ENCODE assay signal across 8 cellular contexts in the genomic region with DNA sequence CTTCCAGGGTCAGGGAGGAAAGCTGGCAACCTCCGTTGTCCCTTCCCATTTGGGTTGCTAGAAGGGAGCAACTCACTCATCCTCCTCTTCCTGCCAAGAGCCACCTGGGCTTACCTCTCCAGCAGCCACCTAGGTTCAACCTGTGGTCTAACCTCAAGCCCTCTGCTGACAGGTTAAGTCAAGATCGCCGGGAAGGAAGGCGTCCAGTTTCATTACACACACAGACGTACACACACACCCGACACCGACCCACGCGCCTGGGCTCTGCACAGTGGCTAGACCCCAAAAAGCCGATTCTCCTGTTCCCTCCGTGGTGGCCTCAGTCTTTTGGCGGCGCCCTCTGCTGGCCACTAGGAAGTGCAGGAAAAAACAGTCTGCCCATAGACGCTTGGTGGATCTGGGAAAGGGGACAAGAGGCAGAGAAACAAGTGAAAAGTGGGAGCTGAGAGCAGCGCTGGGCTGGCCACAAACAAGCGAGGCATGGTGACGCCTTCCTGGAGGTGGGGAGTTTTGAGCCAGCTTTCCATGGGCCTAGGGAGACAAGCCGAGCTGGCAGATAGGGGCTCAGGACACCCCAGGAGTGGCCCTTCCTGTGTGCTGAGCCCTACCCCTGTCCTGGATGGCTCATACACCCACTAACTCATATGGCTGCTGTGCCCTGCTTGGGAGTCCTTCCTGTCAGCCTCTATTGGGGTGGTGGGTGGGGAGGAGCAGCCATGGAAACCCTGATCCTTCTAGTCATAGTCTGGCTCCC. TPM values are rescaled to one million over a fixed set of nuclear protein-coding genes. Genes with fewer than 3 reads are reported as not detected.
DNase-seq lines count a peak whose midpoint lies in the region; ATAC-seq and TF ChIP-seq lines count a peak whose summit lies in the region.

No MANE protein-coding gene starts in this region.

- POLR2A ChIA-PET in WTC11 (lab: Charles Lee): interaction anchor here (1.1 to 1.5 kb wide), 6 partner anchors 12 to 445 kb away, joined by 3 to 5 read pairs (median 3); partner anchors contain the start of gene GTPBP2

- peak overlapping the region; percentile 77 for H3K4me3 Mint-ChIP-seq in WTC11

- peaks cover 45% of the 10 kb centered on the region for H3K4me1 Mint-ChIP-seq in WTC11

- peak overlapping the region; percentile 31; the same call in 1 of the 2 replicates for H3K27ac Mint-ChIP-seq in WTC11

- TF ChIP-seq CTCF in GM06990 (IDR thresholded peaks at IDR 0.05; ENCODE audit: insufficient read depth, low read length, poor library complexity, severe bottlenecking) (peak; percentile 91), WTC11 (IDR thresholded peaks at IDR 0.05) (peak; percentile 85; the same call in 1 of the 2 replicates), choroid plexus epithelial cell (conservative IDR thresholded peaks at IDR 0.05; ENCODE audit: low read depth, low read length) (peak; percentile 93)

- CTCF ChIA-PET in WTC11 (lab: Charles Lee): interaction anchor here (0.5 to 6.6 kb wide), 54 partner anchors 8 to 466 kb away, joined by 3 to 96 read pairs (median 4); partner anchors contain the start of genes GTPBP2 and VEGFA

- DNase-seq in GM06990 (ENCODE audit: extremely low read depth, insufficient read length): peak; percentile 78
- DNase-seq in WTC11 (ENCODE audit: low spot score): peak; percentile 64
- DNase-seq in choroid plexus epithelial cell (ENCODE audit: low read depth): peak; percentile 81
- peak; percentile 78 for DNase-seq in lung microvascular endothelial cell (ENCODE audit: low read depth in 2 of 2)
- peak; percentile 34 to 44 for DNase-seq in stimulated activated CD8-positive, alpha-beta memory T cell treated with anti-CD3 and anti-CD28 coated beads, Interleukin-2, amount 100 ng/mL, for 1 hour (ENCODE audit: low read depth in 2 of 2)
- no peak for DNase-seq in NCI-H1694 treated with DMSO at 0.1 percent for 48 hours (lab: John Stamatoyannopoulos, UW)
- no peak for DNase-seq in cerebellar nuclear complex (lab: John Stamatoyannopoulos, UW)

- no peaks in the 10 kb centered on the region for H3K36me3 ChIP-seq in GM06990 (ENCODE audit: control insufficient read depth, insufficient read depth, low read length)

- no peaks in the 10 kb centered on the region for H3K36me3 Mint-ChIP-seq in WTC11

- peak; percentile 42 for ATAC-seq in HG03135 (IDR thresholded peaks at IDR 0.05; ENCODE audit: unreplicated experiment)
- ATAC-seq in WTC11: peak; percentile 51

- H3K9me3 Mint-ChIP-seq in WTC11: no peaks in the 10 kb centered on the region

- peak overlapping the region; percentile 65 for H3K4me3 ChIP-seq in GM06990 (replicated peaks; ENCODE audit: low read depth, low read length)
- H3K4me3 ChIP-seq in choroid plexus epithelial cell (ENCODE audit: low read depth, low read length): no peak overlapping the region

- H3K27me3 Mint-ChIP-seq in WTC11 (ENCODE audit: low read depth): no peaks in the 10 kb centered on the region; the same call in 1 of the 2 replicates

- H3K27me3 ChIP-seq in GM06990 (replicated peaks; ENCODE audit: control insufficient read depth, insufficient read depth, low read length): no peaks in the 10 kb centered on the region

TF ChIP-seq in WTC11, 78 proteins besides CTCF, POLR2A, EP300 and RAD21:
- TF ChIP-seq NFE2L1 (CRISPR knock-in tag; IDR thresholded peaks at IDR 0.05): no peak
- TF ChIP-seq GABPB1 (CRISPR knock-in tag; IDR thresholded peaks at IDR 0.05): peak; percentile 32; the same call in 1 of the 2 replicates
- TF ChIP-seq, protein P1, sequence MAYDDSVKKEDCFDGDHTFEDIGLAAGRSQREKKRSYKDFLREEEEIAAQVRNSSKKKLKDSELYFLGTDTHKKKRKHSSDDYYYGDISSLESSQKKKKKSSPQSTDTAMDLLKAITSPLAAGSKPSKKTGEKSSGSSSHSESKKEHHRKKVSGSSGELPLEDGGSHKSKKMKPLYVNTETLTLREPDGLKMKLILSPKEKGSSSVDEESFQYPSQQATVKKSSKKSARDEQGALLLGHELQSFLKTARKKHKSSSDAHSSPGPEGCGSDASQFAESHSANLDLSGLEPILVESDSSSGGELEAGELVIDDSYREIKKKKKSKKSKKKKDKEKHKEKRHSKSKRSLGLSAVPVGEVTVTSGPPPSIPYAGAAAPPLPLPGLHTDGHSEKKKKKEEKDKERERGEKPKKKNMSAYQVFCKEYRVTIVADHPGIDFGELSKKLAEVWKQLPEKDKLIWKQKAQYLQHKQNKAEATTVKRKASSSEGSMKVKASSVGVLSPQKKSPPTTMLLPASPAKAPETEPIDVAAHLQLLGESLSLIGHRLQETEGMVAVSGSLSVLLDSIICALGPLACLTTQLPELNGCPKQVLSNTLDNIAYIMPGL (CRISPR knock-in tag; IDR thresholded peaks at IDR 0.05): peak; percentile 57; the same call in 1 of the 2 replicates
- TF ChIP-seq, protein P2, sequence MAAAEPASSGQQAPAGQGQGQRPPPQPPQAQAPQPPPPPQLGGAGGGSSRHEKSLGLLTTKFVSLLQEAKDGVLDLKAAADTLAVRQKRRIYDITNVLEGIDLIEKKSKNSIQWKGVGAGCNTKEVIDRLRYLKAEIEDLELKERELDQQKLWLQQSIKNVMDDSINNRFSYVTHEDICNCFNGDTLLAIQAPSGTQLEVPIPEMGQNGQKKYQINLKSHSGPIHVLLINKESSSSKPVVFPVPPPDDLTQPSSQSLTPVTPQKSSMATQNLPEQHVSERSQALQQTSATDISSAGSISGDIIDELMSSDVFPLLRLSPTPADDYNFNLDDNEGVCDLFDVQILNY (CRISPR knock-in tag; IDR thresholded peaks at IDR 0.05): no peak
- TF ChIP-seq CREB1 (CRISPR knock-in tag; IDR thresholded peaks at IDR 0.05): no peak
- no peak for TF ChIP-seq SMAD3 (CRISPR knock-in tag; IDR thresholded peaks at IDR 0.05; ENCODE audit: borderline replicate concordance)

RNA-seq across cellular contexts. Expression of gene MRPL14, which starts 52.7 kb away (rescaled TPM):
- total RNA-seq in WTC11 (2021) (70.0 to 74.2 TPM (median 74.2 TPM) in 3 replicates), lung microvascular endothelial cell (65.4 and 67.1 TPM in 2 replicates)

RNA-seq across cellular contexts. Expression of gene TMEM63B, which starts 52.8 kb away (rescaled TPM):
- total RNA-seq in WTC11 (2021) (72.8 to 75.2 TPM (median 74.0 TPM) in 3 replicates), lung microvascular endothelial cell (11.3 and 21.2 TPM in 2 replicates)

Comparison
In these comparisons a context has a peak if more than half of its experiments do, and no peak if none do; other contexts are left out.
1. DNase-seq: peak in GM06990 (single experiment), WTC11 (single experiment), choroid plexus epithelial cell (single experiment), lung microvascular endothelial cell (2 of 2) and stimulated activated CD8-positive, alpha-beta memory T cell treated with anti-CD3 and anti-CD28 coated beads, Interleukin-2, amount 100 ng/mL, for 1 hour (2 of 2); none in NCI-H1694 treated with DMSO at 0.1 percent for 48 hours (single experiment) and cerebellar nuclear complex (0 of 2).
2. Peak in every context shown above with its lines, with median percentiles within 50 percentile points of each other: CTCF ChIP-seq.